In the genomic region with DNA sequence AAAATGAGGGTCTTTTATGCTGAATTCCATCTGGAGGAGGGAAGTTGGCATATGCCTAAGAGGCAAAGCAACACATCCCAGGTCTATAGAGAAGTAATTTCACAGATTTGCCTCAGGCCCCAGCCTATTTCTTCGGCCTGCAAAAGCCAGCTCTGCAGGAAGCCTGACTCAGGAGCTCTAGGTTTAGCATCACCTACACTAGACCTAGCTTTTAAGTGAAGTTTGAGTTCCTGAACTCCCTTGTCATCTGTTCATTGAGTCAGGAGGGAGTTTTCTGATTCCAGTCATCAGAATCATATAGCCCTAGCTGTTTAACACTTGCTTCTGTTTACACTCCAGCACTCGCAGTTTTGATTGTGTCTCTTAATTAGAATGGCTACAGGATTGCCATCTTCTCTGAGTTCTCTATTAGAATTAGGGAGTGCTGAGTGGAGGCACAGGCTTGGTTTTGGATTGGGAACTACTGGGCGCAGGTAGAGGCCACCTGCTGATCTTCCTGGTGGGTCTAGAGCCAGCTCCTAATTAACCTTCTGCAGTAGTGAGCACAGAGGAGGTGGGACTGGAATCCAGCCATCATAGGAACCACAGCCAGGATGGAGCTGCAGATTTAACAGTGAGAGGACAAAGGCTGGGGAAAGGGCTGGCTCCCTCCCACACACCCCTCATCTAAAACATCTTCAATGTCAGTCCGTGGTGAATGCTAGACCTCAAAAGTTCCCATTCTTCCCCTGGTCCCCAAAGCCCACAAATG, we compare ENCODE assay signal across 30 cellular contexts.
DNase-seq lines count a peak whose midpoint lies in the region; ATAC-seq and TF ChIP-seq lines count a peak whose summit lies in the region.
"Had no signal": no experiment of that assay in that cellular context is flagged by ENCODE, and none has a peak within 500 bp of the region (broad histone marks: within the 10 kb centered on the region; RNA-seq: fewer than 3 reads in every experiment).

No MANE protein-coding gene starts in this region.

- TF ChIP-seq CTCF in cardiac muscle cell (IDR thresholded peaks at IDR 0.05; ENCODE audit: low read depth, low read length) (no peak), osteocyte (IDR thresholded peaks at IDR 0.05) (no peak)

- H3K9me3 ChIP-seq in cardiac muscle cell (ENCODE audit: low read depth) = no peaks in the 10 kb centered on the region
- H3K9me3 ChIP-seq: HAP-1, right lobe of liver, spleen, thyroid gland had no signal

- peaks cover 11% of the 10 kb centered on the region for H3K4me1 ChIP-seq in cardiac muscle cell (ENCODE audit: low read depth)
- H3K4me1 ChIP-seq: HAP-1, right lobe of liver had no signal

- H3K4me3 Mint-ChIP-seq in stimulated activated naive B cell treated with anti-CD40 and anti-IgM and Interleukin-4, amounts not matched to agents 10 μg/mL and 1 μg/mL and 100 μg/mL, for 72 hours = no peak overlapping the region
- H3K4me3 Mint-ChIP-seq in osteocyte (ENCODE audit: unreplicated experiment) = no peak overlapping the region
- H3K4me3 Mint-ChIP-seq: activated CD8-positive, alpha-beta T cell treated with anti-CD3 and anti-CD28 coated beads, Interleukin-2, amount 10 ng/mL, durations not matched to agents 7 days and 5 days; activated T-helper 17 cell treated with anti-CD3 and anti-CD28 coated beads, Interleukin-2, amount 50 U/mL, for 72 hours; CD14-positive monocyte had no signal

- intact Hi-C loops in Right ventricle myocardium superior (cut with DNase I) = no loop called here

- peak overlapping the region; percentile 81 for H3K27ac ChIP-seq in cardiac muscle cell
- H3K27ac ChIP-seq: epithelial cell of prostate, right lobe of liver, spleen had no signal

- no peaks in the 10 kb centered on the region for H3K27me3 ChIP-seq in cardiac muscle cell
- H3K27me3 ChIP-seq: right lobe of liver, spleen, thyroid gland had no signal

- H3K4me1 Mint-ChIP-seq in stimulated activated naive B cell treated with anti-CD40 and anti-IgM and Interleukin-4, amounts not matched to agents 10 μg/mL and 1 μg/mL and 100 μg/mL, for 72 hours = peaks cover 11 to 14% of the 10 kb centered on the region in 2 donors
- peaks cover 15% of the 10 kb centered on the region for H3K4me1 Mint-ChIP-seq in osteocyte (ENCODE audit: unreplicated experiment)
- H3K4me1 Mint-ChIP-seq: activated T-helper 17 cell treated with anti-CD3 and anti-CD28 coated beads, Interleukin-2, amount 50 U/mL, for 72 hours had no signal

- H3K27me3 Mint-ChIP-seq in stimulated activated naive B cell treated with anti-CD40 and anti-IgM and Interleukin-4, amounts not matched to agents 10 μg/mL and 1 μg/mL and 100 μg/mL, for 72 hours = no peaks in the 10 kb centered on the region
- H3K27me3 Mint-ChIP-seq in osteocyte (ENCODE audit: unreplicated experiment) = no peaks in the 10 kb centered on the region
- H3K27me3 Mint-ChIP-seq: progenitor cell of endocrine pancreas had no signal

- no peak for ATAC-seq in Right ventricle myocardium superior (ENCODE audit: poor library complexity)
- ATAC-seq in stimulated activated naive B cell treated with anti-CD40 and anti-IgM and Interleukin-4, amounts not matched to agents 10 μg/mL and 1 μg/mL and 100 μg/mL, for 72 hours (replicated peaks) = no peak
- no peak for ATAC-seq in GM21529 (IDR thresholded peaks at IDR 0.05; ENCODE audit: unreplicated experiment)
- ATAC-seq: activated CD8-positive, alpha-beta T cell treated with anti-CD3 and anti-CD28 coated beads, Interleukin-2, amount 10 ng/mL, durations not matched to agents 7 days and 5 days; activated T-helper 17 cell treated with anti-CD3 and anti-CD28 coated beads, Interleukin-2, amount 50 U/mL, for 72 hours; HepG2; left lobe of liver; right lobe of liver; Right ventricle myocardium inferior had no signal

- H3K36me3 Mint-ChIP-seq in stimulated activated naive B cell treated with anti-CD40 and anti-IgM and Interleukin-4, amounts not matched to agents 10 μg/mL and 1 μg/mL and 100 μg/mL, for 72 hours = peaks cover 40 to 58% of the 10 kb centered on the region in 2 donors
- peaks cover 28% of the 10 kb centered on the region for H3K36me3 Mint-ChIP-seq in osteocyte (ENCODE audit: unreplicated experiment)

- peak overlapping the region; percentile 48 for H3K27ac Mint-ChIP-seq in stimulated activated naive B cell treated with anti-CD40 and anti-IgM and Interleukin-4, amounts not matched to agents 10 μg/mL and 1 μg/mL and 100 μg/mL, for 72 hours
- H3K27ac Mint-ChIP-seq in osteocyte (ENCODE audit: unreplicated experiment) = no peak overlapping the region
- H3K27ac Mint-ChIP-seq: activated CD8-positive, alpha-beta T cell treated with anti-CD3 and anti-CD28 coated beads, Interleukin-2, amount 10 ng/mL, durations not matched to agents 7 days and 5 days; activated T-helper 17 cell treated with anti-CD3 and anti-CD28 coated beads, Interleukin-2, amount 50 U/mL, for 72 hours; CD14-positive monocyte; progenitor cell of endocrine pancreas had no signal

- H3K4me3 ChIP-seq in cardiac muscle cell = no peak overlapping the region
- H3K4me3 ChIP-seq: HAP-1, right lobe of liver, spleen, thyroid gland had no signal

- DNase-seq in cardiac muscle cell (ENCODE audit: low read depth in 1 of 2, low spot score in 1 of 2) (no peak), Right ventricle myocardium superior (no peak), NCI-H2081 (lab: John Stamatoyannopoulos, UW) (peak; percentile 22 to 85), cerebellar cortex (ENCODE audit: low spot score) (peak; percentile 71), osteocyte (ENCODE audit: extremely low spot score, unreplicated experiment) (no peak)
- DNase-seq in stimulated activated naive B cell treated with anti-CD40 and anti-IgM and Interleukin-4, amounts not matched to agents 10 μg/mL and 1 μg/mL and 100 μg/mL, for 72 hours = no peak
- DNase-seq in activated CD4-positive, alpha-beta T cell treated with anti-CD3 and anti-CD28 coated beads for 1 hour = no peak
- DNase-seq: activated CD4-positive, alpha-beta T cell treated with anti-CD3 and anti-CD28 coated beads for 4 hours; activated CD8-positive, alpha-beta T cell treated with anti-CD3 and anti-CD28 coated beads, Interleukin-2, amount 10 ng/mL, durations not matched to agents 7 days and 5 days; activated naive CD4-positive, alpha-beta T cell treated with anti-CD3 and anti-CD28 coated beads, Interleukin-2, amount 50 U/mL, for 16 hours; DND-41; effector CD4-positive, alpha-beta T cell; glutamatergic neuron; Kasumi-1; NCI-H1436 treated with DMSO at 0.1 percent for 48 hours; NCI-H524 treated with DMSO at 0.1 percent for 48 hours; right lobe of liver; spleen; stimulated activated CD4-positive, alpha-beta T cell treated with anti-CD3 and anti-CD28 coated beads, Interleukin-2, amount 100 ng/mL, for 24 hours; T-helper 2 cell had no signal

- peaks cover 5% of the 10 kb centered on the region in 2 donors for H3K9me3 Mint-ChIP-seq in stimulated activated naive B cell treated with anti-CD40 and anti-IgM and Interleukin-4, amounts not matched to agents 10 μg/mL and 1 μg/mL and 100 μg/mL, for 72 hours
- H3K9me3 Mint-ChIP-seq in osteocyte (ENCODE audit: unreplicated experiment) = no peaks in the 10 kb centered on the region

- H3K36me3 ChIP-seq in cardiac muscle cell = peaks cover 6% of the 10 kb centered on the region

Comparison
In these comparisons a context has a peak if more than half of its experiments do, and no peak if none do; other contexts are left out.
1. DNase-seq: peak in NCI-H2081 (2 of 2) and cerebellar cortex (single experiment); none in cardiac muscle cell (0 of 2), Right ventricle myocardium superior (single experiment), stimulated activated naive B cell treated with anti-CD40 and anti-IgM and Interleukin-4, amounts not matched to agents 10 μg/mL and 1 μg/mL and 100 μg/mL, for 72 hours (single experiment), activated CD4-positive, alpha-beta T cell treated with anti-CD3 and anti-CD28 coated beads for 1 hour (single experiment) and osteocyte (single experiment).